Comparison of ENCODE assay signal across 18 cellular contexts in genomic region chr15:91562698-91563097, GRCh38.
"Had no signal": no experiment of that assay in that cellular context is flagged by ENCODE, and none has a peak within 500 bp of the region (broad histone marks: within the 10 kb centered on the region; RNA-seq: fewer than 3 reads in every experiment).

No MANE protein-coding gene starts in this region.

- H3K4me3 ChIP-seq: cardiac muscle cell, colonic mucosa, esophagus muscularis mucosa, ovary, transverse colon, vagina had no signal

- H3K27me3 ChIP-seq: cardiac muscle cell, colonic mucosa, esophagus muscularis mucosa, ovary, transverse colon, vagina had no signal

- ATAC-seq: left colon; naive thymus-derived CD4-positive, alpha-beta T cell; stimulated activated memory B cell treated with anti-CD40 and anti-IgM and Interleukin-4, amounts not matched to agents 10 μg/mL and 1 μg/mL and 100 μg/mL, for 72 hours; T-cell had no signal

- H3K27me3 Mint-ChIP-seq: stimulated activated memory B cell treated with anti-CD40 and anti-IgM and Interleukin-4, amounts not matched to agents 10 μg/mL and 1 μg/mL and 100 μg/mL, for 72 hours had no signal

- DNase-seq: activated CD4-positive, alpha-beta T cell treated with anti-CD3 and anti-CD28 coated beads, Interleukin-2, amount 50 U/mL, for 4 hours; activated CD4-positive, CD25-positive, alpha-beta regulatory T cell treated with anti-CD3 and anti-CD28 coated beads, Interleukin-2, amount 50 U/mL, for 72 hours; activated naive CD4-positive, alpha-beta T cell treated with anti-CD3 and anti-CD28 coated beads for 36 hours; colonic mucosa; foreskin fibroblast; glutamatergic neuron; left colon; naive thymus-derived CD4-positive, alpha-beta T cell; ovary; stimulated activated CD4-positive, alpha-beta T cell treated with anti-CD3 and anti-CD28 coated beads, Interleukin-12 subunit alpha, Interleukin-12 subunit beta, amount 100 ng/mL, for 4 hours; T-cell; T-helper 9 cell; transverse colon had no signal

- H3K27ac ChIP-seq: cardiac muscle cell, colonic mucosa, ovary, transverse colon, vagina had no signal

- H3K36me3 ChIP-seq: cardiac muscle cell, colonic mucosa, esophagus muscularis mucosa, ovary, transverse colon, vagina had no signal

- H3K4me1 ChIP-seq: colonic mucosa, transverse colon had no signal

- H3K4me3 Mint-ChIP-seq: activated naive CD4-positive, alpha-beta T cell treated with anti-CD3 and anti-CD28 coated beads for 36 hours; naive thymus-derived CD4-positive, alpha-beta T cell; stimulated activated memory B cell treated with anti-CD40 and anti-IgM and Interleukin-4, amounts not matched to agents 10 μg/mL and 1 μg/mL and 100 μg/mL, for 72 hours; T-cell had no signal

- H3K36me3 Mint-ChIP-seq: naive thymus-derived CD4-positive, alpha-beta T cell; stimulated activated memory B cell treated with anti-CD40 and anti-IgM and Interleukin-4, amounts not matched to agents 10 μg/mL and 1 μg/mL and 100 μg/mL, for 72 hours; T-cell had no signal

- H3K27ac Mint-ChIP-seq: activated naive CD4-positive, alpha-beta T cell treated with anti-CD3 and anti-CD28 coated beads for 36 hours; activated T-helper 2 cell treated with anti-CD3 and anti-CD28 coated beads, Interferon-gamma antibody, Interleukin-2, Interleukin-4, amounts not matched to agents 10 μg/mL and 5 μg/mL and 100 μg/mL, durations not matched to agents 14 hours and 24 hours and 36 hours; naive thymus-derived CD4-positive, alpha-beta T cell; stimulated activated memory B cell treated with anti-CD40 and anti-IgM and Interleukin-4, amounts not matched to agents 10 μg/mL and 1 μg/mL and 100 μg/mL, for 72 hours; T-cell had no signal

- H3K9me3 ChIP-seq: colonic mucosa, esophagus muscularis mucosa, ovary, transverse colon, vagina had no signal

- H3K9me3 Mint-ChIP-seq: activated naive CD4-positive, alpha-beta T cell treated with anti-CD3 and anti-CD28 coated beads for 36 hours; activated T-helper 2 cell treated with anti-CD3 and anti-CD28 coated beads, Interferon-gamma antibody, Interleukin-2, Interleukin-4, amounts not matched to agents 10 μg/mL and 5 μg/mL and 100 μg/mL, durations not matched to agents 14 hours and 24 hours and 36 hours; stimulated activated memory B cell treated with anti-CD40 and anti-IgM and Interleukin-4, amounts not matched to agents 10 μg/mL and 1 μg/mL and 100 μg/mL, for 72 hours had no signal

- H3K4me1 Mint-ChIP-seq: stimulated activated memory B cell treated with anti-CD40 and anti-IgM and Interleukin-4, amounts not matched to agents 10 μg/mL and 1 μg/mL and 100 μg/mL, for 72 hours; T-cell had no signal
